In the genomic region with DNA sequence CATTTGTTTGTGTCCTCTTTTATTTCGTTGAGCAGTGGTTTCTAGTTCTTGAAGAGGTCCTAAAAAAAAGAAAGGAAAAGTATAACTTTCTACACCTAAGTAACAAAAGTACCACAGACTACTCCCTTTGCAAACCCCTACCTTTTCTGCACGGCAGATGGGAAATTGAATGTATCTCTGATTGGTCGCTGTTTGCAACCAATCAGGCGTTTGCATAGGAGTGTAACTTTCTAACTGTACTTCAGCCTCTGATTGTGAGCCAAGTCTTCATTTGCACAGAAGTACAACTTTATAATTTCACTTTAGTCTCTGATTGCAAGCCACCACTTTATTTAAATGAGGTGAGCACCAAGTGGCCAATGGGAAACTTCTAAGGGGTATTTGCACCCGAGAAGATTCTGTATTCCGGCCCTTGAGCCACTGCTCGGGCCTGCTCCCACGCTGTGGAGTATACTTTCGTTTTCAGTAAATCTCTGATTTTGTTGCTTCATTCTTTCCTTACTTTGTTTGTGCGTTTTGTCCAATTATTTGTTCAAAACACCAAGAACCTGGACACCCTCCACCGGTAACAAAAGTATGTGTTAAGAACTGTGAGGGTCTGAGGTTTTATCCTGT, we compare ENCODE assay signal across 1 cellular context.
A peak's percentile ranks its signal among the peaks of the same experiment; 100 is the strongest.
TF ChIP-seq lines count a peak whose summit lies in the region.

No MANE protein-coding gene starts in this region.

TF ChIP-seq in K562, 482 proteins besides CTCF, POLR2A, EP300 and RAD21:
- TF ChIP-seq, protein P1, sequence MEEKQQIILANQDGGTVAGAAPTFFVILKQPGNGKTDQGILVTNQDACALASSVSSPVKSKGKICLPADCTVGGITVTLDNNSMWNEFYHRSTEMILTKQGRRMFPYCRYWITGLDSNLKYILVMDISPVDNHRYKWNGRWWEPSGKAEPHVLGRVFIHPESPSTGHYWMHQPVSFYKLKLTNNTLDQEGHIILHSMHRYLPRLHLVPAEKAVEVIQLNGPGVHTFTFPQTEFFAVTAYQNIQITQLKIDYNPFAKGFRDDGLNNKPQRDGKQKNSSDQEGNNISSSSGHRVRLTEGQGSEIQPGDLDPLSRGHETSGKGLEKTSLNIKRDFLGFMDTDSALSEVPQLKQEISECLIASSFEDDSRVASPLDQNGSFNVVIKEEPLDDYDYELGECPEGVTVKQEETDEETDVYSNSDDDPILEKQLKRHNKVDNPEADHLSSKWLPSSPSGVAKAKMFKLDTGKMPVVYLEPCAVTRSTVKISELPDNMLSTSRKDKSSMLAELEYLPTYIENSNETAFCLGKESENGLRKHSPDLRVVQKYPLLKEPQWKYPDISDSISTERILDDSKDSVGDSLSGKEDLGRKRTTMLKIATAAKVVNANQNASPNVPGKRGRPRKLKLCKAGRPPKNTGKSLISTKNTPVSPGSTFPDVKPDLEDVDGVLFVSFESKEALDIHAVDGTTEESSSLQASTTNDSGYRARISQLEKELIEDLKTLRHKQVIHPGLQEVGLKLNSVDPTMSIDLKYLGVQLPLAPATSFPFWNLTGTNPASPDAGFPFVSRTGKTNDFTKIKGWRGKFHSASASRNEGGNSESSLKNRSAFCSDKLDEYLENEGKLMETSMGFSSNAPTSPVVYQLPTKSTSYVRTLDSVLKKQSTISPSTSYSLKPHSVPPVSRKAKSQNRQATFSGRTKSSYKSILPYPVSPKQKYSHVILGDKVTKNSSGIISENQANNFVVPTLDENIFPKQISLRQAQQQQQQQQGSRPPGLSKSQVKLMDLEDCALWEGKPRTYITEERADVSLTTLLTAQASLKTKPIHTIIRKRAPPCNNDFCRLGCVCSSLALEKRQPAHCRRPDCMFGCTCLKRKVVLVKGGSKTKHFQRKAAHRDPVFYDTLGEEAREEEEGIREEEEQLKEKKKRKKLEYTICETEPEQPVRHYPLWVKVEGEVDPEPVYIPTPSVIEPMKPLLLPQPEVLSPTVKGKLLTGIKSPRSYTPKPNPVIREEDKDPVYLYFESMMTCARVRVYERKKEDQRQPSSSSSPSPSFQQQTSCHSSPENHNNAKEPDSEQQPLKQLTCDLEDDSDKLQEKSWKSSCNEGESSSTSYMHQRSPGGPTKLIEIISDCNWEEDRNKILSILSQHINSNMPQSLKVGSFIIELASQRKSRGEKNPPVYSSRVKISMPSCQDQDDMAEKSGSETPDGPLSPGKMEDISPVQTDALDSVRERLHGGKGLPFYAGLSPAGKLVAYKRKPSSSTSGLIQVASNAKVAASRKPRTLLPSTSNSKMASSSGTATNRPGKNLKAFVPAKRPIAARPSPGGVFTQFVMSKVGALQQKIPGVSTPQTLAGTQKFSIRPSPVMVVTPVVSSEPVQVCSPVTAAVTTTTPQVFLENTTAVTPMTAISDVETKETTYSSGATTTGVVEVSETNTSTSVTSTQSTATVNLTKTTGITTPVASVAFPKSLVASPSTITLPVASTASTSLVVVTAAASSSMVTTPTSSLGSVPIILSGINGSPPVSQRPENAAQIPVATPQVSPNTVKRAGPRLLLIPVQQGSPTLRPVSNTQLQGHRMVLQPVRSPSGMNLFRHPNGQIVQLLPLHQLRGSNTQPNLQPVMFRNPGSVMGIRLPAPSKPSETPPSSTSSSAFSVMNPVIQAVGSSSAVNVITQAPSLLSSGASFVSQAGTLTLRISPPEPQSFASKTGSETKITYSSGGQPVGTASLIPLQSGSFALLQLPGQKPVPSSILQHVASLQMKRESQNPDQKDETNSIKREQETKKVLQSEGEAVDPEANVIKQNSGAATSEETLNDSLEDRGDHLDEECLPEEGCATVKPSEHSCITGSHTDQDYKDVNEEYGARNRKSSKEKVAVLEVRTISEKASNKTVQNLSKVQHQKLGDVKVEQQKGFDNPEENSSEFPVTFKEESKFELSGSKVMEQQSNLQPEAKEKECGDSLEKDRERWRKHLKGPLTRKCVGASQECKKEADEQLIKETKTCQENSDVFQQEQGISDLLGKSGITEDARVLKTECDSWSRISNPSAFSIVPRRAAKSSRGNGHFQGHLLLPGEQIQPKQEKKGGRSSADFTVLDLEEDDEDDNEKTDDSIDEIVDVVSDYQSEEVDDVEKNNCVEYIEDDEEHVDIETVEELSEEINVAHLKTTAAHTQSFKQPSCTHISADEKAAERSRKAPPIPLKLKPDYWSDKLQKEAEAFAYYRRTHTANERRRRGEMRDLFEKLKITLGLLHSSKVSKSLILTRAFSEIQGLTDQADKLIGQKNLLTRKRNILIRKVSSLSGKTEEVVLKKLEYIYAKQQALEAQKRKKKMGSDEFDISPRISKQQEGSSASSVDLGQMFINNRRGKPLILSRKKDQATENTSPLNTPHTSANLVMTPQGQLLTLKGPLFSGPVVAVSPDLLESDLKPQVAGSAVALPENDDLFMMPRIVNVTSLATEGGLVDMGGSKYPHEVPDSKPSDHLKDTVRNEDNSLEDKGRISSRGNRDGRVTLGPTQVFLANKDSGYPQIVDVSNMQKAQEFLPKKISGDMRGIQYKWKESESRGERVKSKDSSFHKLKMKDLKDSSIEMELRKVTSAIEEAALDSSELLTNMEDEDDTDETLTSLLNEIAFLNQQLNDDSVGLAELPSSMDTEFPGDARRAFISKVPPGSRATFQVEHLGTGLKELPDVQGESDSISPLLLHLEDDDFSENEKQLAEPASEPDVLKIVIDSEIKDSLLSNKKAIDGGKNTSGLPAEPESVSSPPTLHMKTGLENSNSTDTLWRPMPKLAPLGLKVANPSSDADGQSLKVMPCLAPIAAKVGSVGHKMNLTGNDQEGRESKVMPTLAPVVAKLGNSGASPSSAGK (IDR thresholded peaks at IDR 0.05) = 0 out of 2 replicates have a peak, but pooled peaks have one; percentile 9
- TF ChIP-seq ZNF282 (CRISPR knock-in tag; IDR thresholded peaks at IDR 0.05) (no peak), ZNF444 (CRISPR knock-in tag; IDR thresholded peaks at IDR 0.05) (no peak)
- TF ChIP-seq, protein P2, sequence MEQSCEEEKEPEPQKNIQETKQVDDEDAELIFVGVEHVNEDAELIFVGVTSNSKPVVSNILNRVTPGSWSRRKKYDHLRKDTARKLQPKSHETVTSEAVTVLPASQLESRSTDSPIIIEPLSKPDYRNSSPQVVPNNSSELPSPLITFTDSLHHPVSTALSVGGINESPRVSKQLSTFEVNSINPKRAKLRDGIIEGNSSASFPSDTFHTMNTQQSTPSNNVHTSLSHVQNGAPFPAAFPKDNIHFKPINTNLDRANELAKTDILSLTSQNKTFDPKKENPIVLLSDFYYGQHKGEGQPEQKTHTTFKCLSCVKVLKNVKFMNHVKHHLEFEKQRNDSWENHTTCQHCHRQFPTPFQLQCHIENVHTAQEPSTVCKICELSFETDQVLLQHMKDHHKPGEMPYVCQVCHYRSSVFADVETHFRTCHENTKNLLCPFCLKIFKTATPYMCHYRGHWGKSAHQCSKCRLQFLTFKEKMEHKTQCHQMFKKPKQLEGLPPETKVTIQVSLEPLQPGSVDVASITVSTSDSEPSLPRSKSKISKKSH (CRISPR knock-in tag; IDR thresholded peaks at IDR 0.05) = no peak
